8 cellular contexts compared by ENCODE assay signal in the genomic region with DNA sequence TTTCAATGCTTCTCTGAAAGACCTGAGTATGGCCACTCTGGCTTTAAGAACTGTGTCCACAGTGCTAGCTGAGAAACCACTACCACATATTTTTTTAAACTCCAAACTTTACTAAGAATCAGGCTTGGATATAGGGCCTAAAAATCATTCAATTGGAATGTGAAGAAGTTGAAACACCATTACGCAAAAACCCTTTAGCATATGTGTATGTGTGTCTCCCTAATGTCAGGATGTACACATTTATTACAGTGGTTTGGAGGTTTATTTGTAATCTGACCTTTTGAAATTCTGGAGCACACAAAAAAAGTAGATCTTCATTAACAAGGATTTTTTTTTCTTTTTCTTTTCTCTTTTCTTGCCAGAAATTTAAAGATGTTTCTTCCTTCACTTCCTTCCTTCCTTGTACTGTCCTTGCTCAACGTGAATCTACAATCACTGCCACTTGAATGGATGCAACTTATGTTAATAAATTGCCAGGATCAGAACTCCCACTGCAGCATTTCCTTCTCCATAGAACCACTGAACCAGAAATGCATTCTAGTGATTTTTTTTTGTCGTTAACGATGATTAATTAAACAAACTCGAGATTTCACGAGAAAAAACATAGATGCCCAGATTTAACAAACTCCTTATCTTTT. TPM values are rescaled to one million over a fixed set of nuclear protein-coding genes. Genes with fewer than 3 reads are reported as not detected.
A peak's percentile ranks its signal among the peaks of the same experiment; 100 is the strongest.
DNase-seq lines count a peak whose midpoint lies in the region; ATAC-seq and TF ChIP-seq lines count a peak whose summit lies in the region.

No MANE protein-coding gene starts in this region.

- peaks cover 9% of the 10 kb centered on the region for H3K27me3 Mint-ChIP-seq in activated naive CD8-positive, alpha-beta T cell
- peaks cover 69% of the 10 kb centered on the region for H3K27me3 Mint-ChIP-seq in activated naive CD8-positive, alpha-beta T cell treated with anti-CD3 and anti-CD28 coated beads for 36 hours
- peaks cover 59% of the 10 kb centered on the region for H3K27me3 Mint-ChIP-seq in type B pancreatic cell

- H3K36me3 Mint-ChIP-seq in activated naive CD8-positive, alpha-beta T cell: no peaks in the 10 kb centered on the region
- H3K36me3 Mint-ChIP-seq in activated naive CD8-positive, alpha-beta T cell treated with anti-CD3 and anti-CD28 coated beads for 36 hours: peaks cover 16% of the 10 kb centered on the region
- H3K36me3 Mint-ChIP-seq in type B pancreatic cell: peaks cover 10% of the 10 kb centered on the region

- no peak for DNase-seq in activated naive CD8-positive, alpha-beta T cell treated with anti-CD3 and anti-CD28 coated beads for 36 hours
- DNase-seq in astrocyte of the hippocampus (ENCODE audit: low read depth, low spot score) (peak; percentile 21), type B pancreatic cell (ENCODE audit: extremely low spot score, unreplicated experiment) (no peak), NCI-H1092 treated with DMSO at 0.1 percent for 48 hours (lab: John Stamatoyannopoulos, UW) (no peak), DMS79 (lab: John Stamatoyannopoulos, UW) (no peak)

- H3K36me3 ChIP-seq in liver (ENCODE audit: control insufficient read depth in 4 of 4, insufficient read depth in 3 of 4, low read depth in 1 of 4, low read length in 3 of 4): no peaks in the 10 kb centered on the region

- peaks cover 5 to 31% (median 16%) of the 10 kb centered on the region in 4 donors for H3K4me1 ChIP-seq in liver (ENCODE audit: control insufficient read depth in 4 of 4, insufficient read depth in 4 of 4, low read length in 3 of 4)

- H3K9me3 ChIP-seq in liver (ENCODE audit: control insufficient read depth in 4 of 4, low read length in 3 of 4): no peaks in the 10 kb centered on the region

- no peak for TF ChIP-seq CTCF in liver (IDR thresholded peaks at IDR 0.05; ENCODE audit: low read depth, low read length, missing input control)
- TF ChIP-seq CTCF in type B pancreatic cell (conservative IDR thresholded peaks at IDR 0.05): no peak

- H3K9me3 Mint-ChIP-seq in activated naive CD8-positive, alpha-beta T cell (ENCODE audit: low read depth): no peaks in the 10 kb centered on the region
- H3K9me3 Mint-ChIP-seq in activated naive CD8-positive, alpha-beta T cell treated with anti-CD3 and anti-CD28 coated beads for 36 hours: no peaks in the 10 kb centered on the region
- H3K9me3 Mint-ChIP-seq in type B pancreatic cell: no peaks in the 10 kb centered on the region

- TF ChIP-seq RAD21 in liver (IDR thresholded peaks at IDR 0.05): no peak

- H3K4me3 ChIP-seq in liver (ENCODE audit: low read depth in 1 of 3, low read length in 3 of 3): peak overlapping the region in 1 of 3 donors; percentile 63

- 35% methylated on average over 6 of the region's 6 CpGs for WGBS in liver

- peak overlapping the region; percentile 96 for H3K4me3 Mint-ChIP-seq in activated naive CD8-positive, alpha-beta T cell
- no peak overlapping the region for H3K4me3 Mint-ChIP-seq in activated naive CD8-positive, alpha-beta T cell treated with anti-CD3 and anti-CD28 coated beads for 36 hours
- H3K4me3 Mint-ChIP-seq in type B pancreatic cell: peak overlapping the region; percentile 98

- peak overlapping the region in 1 of 2 donors; percentile 91 for H3K9ac ChIP-seq in liver (ENCODE audit: low read depth in 1 of 2, low read length in 2 of 2)

- ATAC-seq in GM19397 (IDR thresholded peaks at IDR 0.05; ENCODE audit: unreplicated experiment): no peak

- H3K4me1 Mint-ChIP-seq in activated naive CD8-positive, alpha-beta T cell (ENCODE audit: low read depth): peaks cover 47% of the 10 kb centered on the region
- peaks cover 32% of the 10 kb centered on the region for H3K4me1 Mint-ChIP-seq in activated naive CD8-positive, alpha-beta T cell treated with anti-CD3 and anti-CD28 coated beads for 36 hours
- H3K4me1 Mint-ChIP-seq in type B pancreatic cell (ENCODE audit: unreplicated experiment): peaks cover 18% of the 10 kb centered on the region

- H3K27me3 ChIP-seq in liver (ENCODE audit: control insufficient read depth in 4 of 4, insufficient read depth in 4 of 4, low read length in 3 of 4): no peaks in the 10 kb centered on the region

- H3K27ac ChIP-seq in liver (ENCODE audit: low read depth in 1 of 2, low read length in 2 of 2): peak overlapping the region; percentile 84 to 96

- no peak overlapping the region for H3K27ac Mint-ChIP-seq in activated naive CD8-positive, alpha-beta T cell
- no peak overlapping the region for H3K27ac Mint-ChIP-seq in activated naive CD8-positive, alpha-beta T cell treated with anti-CD3 and anti-CD28 coated beads for 36 hours
- peak overlapping the region; percentile 98 for H3K27ac Mint-ChIP-seq in type B pancreatic cell

TF ChIP-seq in liver, 16 proteins besides CTCF, POLR2A, EP300 and RAD21:
- TF ChIP-seq TAF1 (conservative IDR thresholded peaks at IDR 0.05) (no peak), FOXA1 (IDR thresholded peaks at IDR 0.05) (no peak), GABPA (IDR thresholded peaks at IDR 0.05 in 1 of 2, conservative IDR thresholded peaks at IDR 0.05 in 1 of 2) (no peak), HNF4G (IDR thresholded peaks at IDR 0.05) (no peak), RXRA (IDR thresholded peaks at IDR 0.05) (no peak), HNF4A (conservative IDR thresholded peaks at IDR 0.05) (no peak), YY1 (IDR thresholded peaks at IDR 0.05) (no peak)
- TF ChIP-seq, protein P1, sequence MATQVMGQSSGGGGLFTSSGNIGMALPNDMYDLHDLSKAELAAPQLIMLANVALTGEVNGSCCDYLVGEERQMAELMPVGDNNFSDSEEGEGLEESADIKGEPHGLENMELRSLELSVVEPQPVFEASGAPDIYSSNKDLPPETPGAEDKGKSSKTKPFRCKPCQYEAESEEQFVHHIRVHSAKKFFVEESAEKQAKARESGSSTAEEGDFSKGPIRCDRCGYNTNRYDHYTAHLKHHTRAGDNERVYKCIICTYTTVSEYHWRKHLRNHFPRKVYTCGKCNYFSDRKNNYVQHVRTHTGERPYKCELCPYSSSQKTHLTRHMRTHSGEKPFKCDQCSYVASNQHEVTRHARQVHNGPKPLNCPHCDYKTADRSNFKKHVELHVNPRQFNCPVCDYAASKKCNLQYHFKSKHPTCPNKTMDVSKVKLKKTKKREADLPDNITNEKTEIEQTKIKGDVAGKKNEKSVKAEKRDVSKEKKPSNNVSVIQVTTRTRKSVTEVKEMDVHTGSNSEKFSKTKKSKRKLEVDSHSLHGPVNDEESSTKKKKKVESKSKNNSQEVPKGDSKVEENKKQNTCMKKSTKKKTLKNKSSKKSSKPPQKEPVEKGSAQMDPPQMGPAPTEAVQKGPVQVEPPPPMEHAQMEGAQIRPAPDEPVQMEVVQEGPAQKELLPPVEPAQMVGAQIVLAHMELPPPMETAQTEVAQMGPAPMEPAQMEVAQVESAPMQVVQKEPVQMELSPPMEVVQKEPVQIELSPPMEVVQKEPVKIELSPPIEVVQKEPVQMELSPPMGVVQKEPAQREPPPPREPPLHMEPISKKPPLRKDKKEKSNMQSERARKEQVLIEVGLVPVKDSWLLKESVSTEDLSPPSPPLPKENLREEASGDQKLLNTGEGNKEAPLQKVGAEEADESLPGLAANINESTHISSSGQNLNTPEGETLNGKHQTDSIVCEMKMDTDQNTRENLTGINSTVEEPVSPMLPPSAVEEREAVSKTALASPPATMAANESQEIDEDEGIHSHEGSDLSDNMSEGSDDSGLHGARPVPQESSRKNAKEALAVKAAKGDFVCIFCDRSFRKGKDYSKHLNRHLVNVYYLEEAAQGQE (IDR thresholded peaks at IDR 0.05): no peak

RNA-seq across cellular contexts. Expression of a gene that starts 3.1 kb away (rescaled TPM):
- total RNA-seq in activated naive CD8-positive, alpha-beta T cell treated with anti-CD3 and anti-CD28 coated beads for 36 hours: 1 to 10 TPM; 1.5 to 2.1 TPM
- total RNA-seq in liver (10 to 100 TPM; 12.8 to 32.6 TPM), type B pancreatic cell (ENCODE audit: low replicate concordance) (28.8 and 67.2 TPM in 2 replicates)
- polyA plus RNA-seq in liver: 10 to 100 TPM in 1 of 2 donors, 1 to 10 TPM in 1; 9.7 to 33.1 TPM

RNA-seq across cellular contexts. Expression of a gene that starts 7.8 kb away (rescaled TPM):
- total RNA-seq in activated naive CD8-positive, alpha-beta T cell treated with anti-CD3 and anti-CD28 coated beads for 36 hours: 1 to 10 TPM; 6.0 to 6.1 TPM
- total RNA-seq in liver (10 to 100 TPM; 16.7 to 31.3 TPM), type B pancreatic cell (ENCODE audit: low replicate concordance) (30.4 and 39.5 TPM in 2 replicates)
- 10 to 100 TPM in 1 of 2 donors, 1 to 10 TPM in 1; 7.5 to 12.7 TPM for polyA plus RNA-seq in liver
